In genomic region chr1:5745776-5746610, GRCh38 we compare ENCODE assay signal across 8 cellular contexts.
DNase-seq lines count a peak whose midpoint lies in the region; ATAC-seq and TF ChIP-seq lines count a peak whose summit lies in the region.

No MANE protein-coding gene starts in this region.

- no peak overlapping the region for H3K4ac ChIP-seq in mesendoderm (ENCODE audit: low read depth, low read length)

- no peak overlapping the region for H3K23ac ChIP-seq in mesendoderm (ENCODE audit: low read length)

- H3K4me1 ChIP-seq in mesendoderm (ENCODE audit: control insufficient read depth, low read depth, low read length): no peaks in the 10 kb centered on the region

- H4K8ac ChIP-seq in mesendoderm (ENCODE audit: low read depth, low read length): no peak overlapping the region

- H2BK5ac ChIP-seq in mesendoderm (ENCODE audit: low read length): no peak overlapping the region

- no peaks in the 10 kb centered on the region for H3K79me1 ChIP-seq in mesendoderm (ENCODE audit: low read length)

- no peaks in the 10 kb centered on the region for H3K79me2 ChIP-seq in mesendoderm (ENCODE audit: control insufficient read depth, insufficient read depth, low read length)

- no peak overlapping the region for H2BK15ac ChIP-seq in mesendoderm (replicated peaks; ENCODE audit: low read depth)

- peak overlapping the region; percentile 49 for H3K56ac ChIP-seq in mesendoderm (ENCODE audit: low read length)

- peak; percentile 75 for DNase-seq in DMS153 treated with DMSO at 0.1 percent for 48 hours (lab: John Stamatoyannopoulos, UW; ENCODE audit: unreplicated experiment)
- no peak for DNase-seq in HFF-Myc (ENCODE audit: extremely low read depth, low read depth)
- DNase-seq in NCI-H510A (lab: John Stamatoyannopoulos, UW): peak; percentile 55
- DNase-seq in activated CD4-positive, alpha-beta T cell treated with anti-CD3 and anti-CD28 coated beads, Interleukin-2, amount 50 U/mL, for 48 hours: peak; percentile 56 to 66
- DNase-seq in effector CD4-positive, alpha-beta T cell: peak; percentile 40
- DNase-seq in mesendoderm: peak; percentile 90
- DNase-seq in stimulated activated CD8-positive, alpha-beta memory T cell treated with anti-CD3 and anti-CD28 coated beads, Interleukin-15, amount 100 ng/mL, for 4 hours (ENCODE audit: low read depth in 2 of 2): peak; percentile 8 to 13

- no peaks in the 10 kb centered on the region for H3K36me3 ChIP-seq in mesendoderm (ENCODE audit: control insufficient read depth, insufficient read depth, low read length)

- no peak overlapping the region for H3K4me3 ChIP-seq in HFF-Myc (replicated peaks; ENCODE audit: low read depth, low read length)
- H3K4me3 ChIP-seq in mesendoderm (ENCODE audit: low read length): no peak overlapping the region

- no CpG with 5 or more reads among the region's 21 CpGs for WGBS in mesendoderm (ENCODE audit: extremely low coverage, insufficient coverage, low lambda C conversion rate)

- H3K4me2 ChIP-seq in mesendoderm (ENCODE audit: low read length): no peak overlapping the region

- ATAC-seq in HG03097 (IDR thresholded peaks at IDR 0.05; ENCODE audit: low FRiP score, unreplicated experiment): no peak

- no peak overlapping the region for H3K27ac ChIP-seq in mesendoderm (ENCODE audit: low read depth, low read length)

- H3K9ac ChIP-seq in mesendoderm (ENCODE audit: low read length): no peak overlapping the region

- H3K27me3 ChIP-seq in mesendoderm (ENCODE audit: insufficient read depth, low read length, poor library complexity): no peaks in the 10 kb centered on the region

- H3K18ac ChIP-seq in mesendoderm (ENCODE audit: low read length): no peak overlapping the region

- no peak overlapping the region for H4K5ac ChIP-seq in mesendoderm (ENCODE audit: low read length)

- no peak overlapping the region for H2AK5ac ChIP-seq in mesendoderm (ENCODE audit: low read length)

- no peak overlapping the region for H2BK120ac ChIP-seq in mesendoderm (ENCODE audit: low read depth, low read length)

- peak; percentile 56 for TF ChIP-seq CTCF in HFF-Myc (IDR thresholded peaks at IDR 0.05; ENCODE audit: low read depth, low read length, missing control alignments)
